Comparison of ENCODE assay signal across 8 cellular contexts in genomic region chr3:32106929-32107362, GRCh38. TPM values are rescaled to one million over a fixed set of nuclear protein-coding genes. Genes with fewer than 3 reads are reported as not detected.
DNase-seq lines count a peak whose midpoint lies in the region; ATAC-seq, FAIRE-seq and TF ChIP-seq lines count a peak whose summit lies in the region.

No MANE protein-coding gene starts in this region.

- FAIRE-seq in pancreas (lab: Jason Lieb, UNC), result no peak

- peak overlapping the region; percentile 63; the same call in 1 of the 2 replicates for H3K4me3 ChIP-seq in GM08714 (ENCODE audit: low read length)
- H3K4me3 ChIP-seq in gastroesophageal sphincter, result peak overlapping the region; percentile 48 to 96
- H3K4me3 ChIP-seq in pancreas, result peak overlapping the region; percentile 67 to 92 (median 86)

- no peak for TF ChIP-seq EP300 in gastroesophageal sphincter (IDR thresholded peaks at IDR 0.05)

- H3K27me3 Mint-ChIP-seq in WTC11 (ENCODE audit: low read depth), result peaks cover 39% of the 10 kb centered on the region

- intact Hi-C loops in pancreas (cut with DNase I), result no loop called here

- ATAC-seq in HG03108 (IDR thresholded peaks at IDR 0.05; ENCODE audit: unreplicated experiment) (peak; percentile 10), WTC11 (no peak), gastroesophageal sphincter (peak; percentile 10), pancreas (peak; percentile 53 to 63 (median 62))

- peaks cover 13% of the 10 kb centered on the region for H3K36me3 Mint-ChIP-seq in WTC11

- DNase-seq in WTC11 (ENCODE audit: low spot score), result peak; percentile 14
- peak; percentile 58 to 73 (median 62) for DNase-seq in pancreas
- DNase-seq in NCI-H524 treated with DMSO at 0.1 percent for 48 hours (lab: John Stamatoyannopoulos, UW), result no peak
- DNase-seq in stimulated activated CD4-positive, alpha-beta T cell treated with anti-CD3 and anti-CD28 coated beads, Interleukin-2, amount 100 ng/mL, for 48 hours, result no peak
- no peak for DNase-seq in NCI-H2029 treated with DMSO at 0.1 percent for 48 hours (lab: John Stamatoyannopoulos, UW)

- peak overlapping the region; percentile 36 to 91 (median 88) for H3K27ac ChIP-seq in gastroesophageal sphincter
- peak overlapping the region; percentile 67 to 77 (median 77) for H3K27ac ChIP-seq in pancreas

- no peak overlapping the region for H3K27ac Mint-ChIP-seq in WTC11

- TF ChIP-seq CTCF in WTC11 (IDR thresholded peaks at IDR 0.05), result no peak
- no peak for TF ChIP-seq CTCF in gastroesophageal sphincter (IDR thresholded peaks at IDR 0.05)
- TF ChIP-seq CTCF in pancreas (IDR thresholded peaks at IDR 0.05), result no peak

- H3K4me1 ChIP-seq in gastroesophageal sphincter (peaks cover 6 to 55% (median 29%) of the 10 kb centered on the region in 3 donors), pancreas (peaks cover 3 to 24% (median 11%) of the 10 kb centered on the region in 3 donors)

- peaks cover 21% of the 10 kb centered on the region for H3K9me3 Mint-ChIP-seq in WTC11

- POLR2A ChIA-PET in WTC11 (lab: Charles Lee), result no interaction called here

- peaks cover 9% of the 10 kb centered on the region for H3K4me1 Mint-ChIP-seq in WTC11

- WGBS in gastroesophageal sphincter (ENCODE audit: low coverage in 1 of 2), 2 donors, result 7% methylated on average over 14 of the region's 36 CpGs; no CpG with 5 or more reads in 1 of the 2 donors
- 0 to 1% methylated on average over 36 of the region's 36 CpGs for WGBS in pancreas, 2 donors

- peaks cover 0 to 11% (median 0%) of the 10 kb centered on the region in 3 donors for H3K9me3 ChIP-seq in gastroesophageal sphincter
- H3K9me3 ChIP-seq in pancreas, result no peaks in the 10 kb centered on the region

- H3K27me3 ChIP-seq in gastroesophageal sphincter, result no peaks in the 10 kb centered on the region
- H3K27me3 ChIP-seq in pancreas, result no peaks in the 10 kb centered on the region

- H3K4me3 Mint-ChIP-seq in WTC11, result peak overlapping the region; percentile 91

- CTCF ChIA-PET in WTC11 (lab: Charles Lee), result interaction anchor here (1.1 kb wide), 1 partner anchor 268 kb away, joined by 4 read pairs; no protein-coding TSS in a partner anchor

- H3K36me3 ChIP-seq in gastroesophageal sphincter, result no peaks in the 10 kb centered on the region
- H3K36me3 ChIP-seq in pancreas, result no peaks in the 10 kb centered on the region

- no peak for TF ChIP-seq POLR2A in gastroesophageal sphincter (IDR thresholded peaks at IDR 0.05)

TF ChIP-seq in WTC11, 78 proteins besides CTCF, POLR2A, EP300 and RAD21:
- TF ChIP-seq IRF2 (CRISPR knock-in tag; IDR thresholded peaks at IDR 0.05; ENCODE audit: borderline replicate concordance, low read depth), result no peak
- TF ChIP-seq ZNF138 (CRISPR knock-in tag; conservative IDR thresholded peaks at IDR 0.05), result 0 out of 2 replicates have a peak, but pooled peaks have one; percentile 1
- peak; percentile 46; the same call in 1 of the 2 replicates for TF ChIP-seq ARID4B (CRISPR knock-in tag; IDR thresholded peaks at IDR 0.05; ENCODE audit: borderline replicate concordance)
- 0 out of 2 replicates have a peak, but pooled peaks have one; percentile 68 for TF ChIP-seq ZNF219 (CRISPR knock-in tag; IDR thresholded peaks at IDR 0.05; ENCODE audit: borderline replicate concordance)
- no peak for TF ChIP-seq JUN (CRISPR knock-in tag; IDR thresholded peaks at IDR 0.05)
- TF ChIP-seq NFYB (CRISPR knock-in tag; conservative IDR thresholded peaks at IDR 0.05; ENCODE audit: low read depth), result no peak
- TF ChIP-seq FOXP1 (CRISPR knock-in tag; IDR thresholded peaks at IDR 0.05; ENCODE audit: borderline replicate concordance), result 0 out of 2 replicates have a peak, but pooled peaks have one; percentile 23
- TF ChIP-seq ZNF121 (CRISPR knock-in tag; IDR thresholded peaks at IDR 0.05), result no peak
- no peak for TF ChIP-seq NR2C2 (CRISPR knock-in tag; IDR thresholded peaks at IDR 0.05)
- TF ChIP-seq TEAD1 (CRISPR knock-in tag; IDR thresholded peaks at IDR 0.05), result no peak
- no peak for TF ChIP-seq NFE2L1 (CRISPR knock-in tag; IDR thresholded peaks at IDR 0.05)
- 0 out of 2 replicates have a peak, but pooled peaks have one; percentile 38 for TF ChIP-seq SMAD4 (CRISPR knock-in tag; IDR thresholded peaks at IDR 0.05)
- no peak for TF ChIP-seq ZNF396 (CRISPR knock-in tag; IDR thresholded peaks at IDR 0.05; ENCODE audit: borderline replicate concordance)
- no peak for TF ChIP-seq IRF1 (CRISPR knock-in tag; IDR thresholded peaks at IDR 0.05)
- no peak for TF ChIP-seq HMGA2 (CRISPR knock-in tag; IDR thresholded peaks at IDR 0.05)
- TF ChIP-seq ESRRA (CRISPR knock-in tag; IDR thresholded peaks at IDR 0.05; ENCODE audit: borderline replicate concordance), result 0 out of 2 replicates have a peak, but pooled peaks have one; percentile 37
- no peak for TF ChIP-seq ZNF263 (CRISPR knock-in tag; IDR thresholded peaks at IDR 0.05; ENCODE audit: low read depth)
- TF ChIP-seq GABPB1 (CRISPR knock-in tag; IDR thresholded peaks at IDR 0.05), result 0 out of 2 replicates have a peak, but pooled peaks have one; percentile 7
- no peak for TF ChIP-seq ZMAT4 (CRISPR knock-in tag; IDR thresholded peaks at IDR 0.05)
- TF ChIP-seq FOXP4 (CRISPR knock-in tag; IDR thresholded peaks at IDR 0.05), result no peak

RNA-seq across cellular contexts. Expression of gene GPD1L, which starts 0.5 kb away (rescaled TPM):
- total RNA-seq in WTC11 (2021), result 4.7 to 5.8 TPM (median 4.7 TPM) in 3 replicates
- total RNA-seq in gastroesophageal sphincter, result 100 to 1,000 TPM in 3 of 4 donors, 10 to 100 TPM in 1; 85.0 to 162 (median 106) TPM
- 10 to 100 TPM; 13.6 to 21.4 (median 16.9) TPM for total RNA-seq in pancreas
- 10 to 100 TPM; 10.4 to 10.5 TPM for polyA plus RNA-seq in pancreas

Comparison
In these comparisons a context has a peak if more than half of its experiments do, and no peak if none do; other contexts are left out.
1. DNase-seq: peak in WTC11 (single experiment) and pancreas (6 of 6); none in NCI-H524 treated with DMSO at 0.1 percent for 48 hours (single experiment), stimulated activated CD4-positive, alpha-beta T cell treated with anti-CD3 and anti-CD28 coated beads, Interleukin-2, amount 100 ng/mL, for 48 hours (0 of 2) and NCI-H2029 treated with DMSO at 0.1 percent for 48 hours (single experiment).
2. Peak in every context shown above with its lines, with median percentiles within 50 percentile points of each other: H3K4me3 ChIP-seq.